1 cellular context compared by ENCODE assay signal in genomic region chr14:106493962-106494823, GRCh38.
TF ChIP-seq lines count a peak whose summit lies in the region.

No MANE protein-coding gene starts in this region.

TF ChIP-seq in SK-N-SH treated with all-trans-retinoic acid at 6 μM for 48 hours, 23 proteins besides CTCF, POLR2A, EP300 and RAD21 (continued from another document):
- TF ChIP-seq CSRNP3 (CRISPR knock-in tag; IDR thresholded peaks at IDR 0.05) (no peak), GLIS3 (CRISPR knock-in tag; IDR thresholded peaks at IDR 0.05) (no peak), ESRRG (CRISPR knock-in tag; IDR thresholded peaks at IDR 0.05) (no peak), ZNF8 (CRISPR knock-in tag; IDR thresholded peaks at IDR 0.05) (no peak), BACH2 (CRISPR knock-in tag; IDR thresholded peaks at IDR 0.05; ENCODE audit: borderline replicate concordance) (no peak), PPARA (CRISPR knock-in tag; IDR thresholded peaks at IDR 0.05; ENCODE audit: borderline replicate concordance) (no peak), ZNF70 (CRISPR knock-in tag; IDR thresholded peaks at IDR 0.05) (no peak), TCF4 (CRISPR knock-in tag; IDR thresholded peaks at IDR 0.05; ENCODE audit: borderline replicate concordance) (no peak), OSR1 (CRISPR knock-in tag; IDR thresholded peaks at IDR 0.05) (no peak), SNAI2 (CRISPR knock-in tag; IDR thresholded peaks at IDR 0.05) (no peak), ISL1 (CRISPR knock-in tag; IDR thresholded peaks at IDR 0.05) (no peak), ZNF565 (CRISPR knock-in tag; conservative IDR thresholded peaks at IDR 0.05; ENCODE audit: low read depth) (no peak), ZFP30 (CRISPR knock-in tag; IDR thresholded peaks at IDR 0.05) (no peak), TOX (CRISPR knock-in tag; IDR thresholded peaks at IDR 0.05; ENCODE audit: borderline replicate concordance) (no peak)
- TF ChIP-seq, protein P1, sequence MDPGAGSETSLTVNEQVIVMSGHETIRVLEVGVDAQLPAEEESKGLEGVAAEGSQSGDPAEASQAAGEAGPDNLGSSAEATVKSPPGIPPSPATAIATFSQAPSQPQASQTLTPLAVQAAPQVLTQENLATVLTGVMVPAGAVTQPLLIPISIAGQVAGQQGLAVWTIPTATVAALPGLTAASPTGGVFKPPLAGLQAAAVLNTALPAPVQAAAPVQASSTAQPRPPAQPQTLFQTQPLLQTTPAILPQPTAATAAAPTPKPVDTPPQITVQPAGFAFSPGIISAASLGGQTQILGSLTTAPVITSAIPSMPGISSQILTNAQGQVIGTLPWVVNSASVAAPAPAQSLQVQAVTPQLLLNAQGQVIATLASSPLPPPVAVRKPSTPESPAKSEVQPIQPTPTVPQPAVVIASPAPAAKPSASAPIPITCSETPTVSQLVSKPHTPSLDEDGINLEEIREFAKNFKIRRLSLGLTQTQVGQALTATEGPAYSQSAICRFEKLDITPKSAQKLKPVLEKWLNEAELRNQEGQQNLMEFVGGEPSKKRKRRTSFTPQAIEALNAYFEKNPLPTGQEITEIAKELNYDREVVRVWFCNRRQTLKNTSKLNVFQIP (CRISPR knock-in tag; IDR thresholded peaks at IDR 0.05; ENCODE audit: borderline replicate concordance, low read depth) = no peak
